In the genomic region with DNA sequence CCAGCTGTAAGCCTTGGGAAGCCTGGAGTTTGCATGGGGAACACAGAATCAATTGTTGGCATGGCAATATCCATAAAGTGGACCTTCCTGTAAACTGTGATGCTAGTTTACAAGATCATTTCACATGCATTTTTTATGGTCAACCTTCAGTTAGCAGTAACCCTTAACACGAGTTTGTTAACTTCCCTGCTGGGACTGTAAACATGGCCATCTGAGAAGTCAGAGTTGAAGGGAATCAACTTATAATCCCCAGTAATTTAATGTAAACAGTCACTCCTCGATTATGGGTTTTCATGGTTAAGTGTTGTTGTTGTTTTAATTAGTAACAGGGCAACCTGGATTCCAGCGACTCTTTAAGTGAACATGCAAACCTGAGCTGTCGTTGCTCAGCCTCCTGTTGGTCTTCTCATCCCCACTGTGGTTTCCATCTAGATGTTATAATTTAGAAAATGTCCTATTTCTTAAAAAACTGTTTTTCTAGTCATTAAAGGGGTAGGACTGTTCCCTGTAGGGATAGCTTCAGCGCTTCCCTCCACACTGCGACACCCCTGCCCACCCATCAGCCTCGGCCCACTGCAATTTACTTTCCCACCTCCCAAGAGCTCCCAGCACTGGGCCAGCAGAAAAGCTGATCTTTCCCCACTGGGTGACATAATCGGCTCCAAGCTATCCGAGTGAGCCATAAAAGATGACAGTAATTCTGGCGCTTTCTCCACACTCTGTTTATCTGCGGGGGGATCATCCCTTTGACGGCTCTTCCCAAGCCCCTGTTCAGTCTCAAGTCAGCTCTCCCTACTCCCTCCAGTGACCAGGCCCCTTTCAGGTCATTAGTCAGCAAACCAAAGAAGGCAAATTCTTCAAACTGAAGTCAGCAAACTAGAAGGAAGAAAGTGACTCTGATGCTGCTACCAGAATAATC, we compare ENCODE assay signal across 11 cellular contexts.
DNase-seq lines count a peak whose midpoint lies in the region; ATAC-seq and TF ChIP-seq lines count a peak whose summit lies in the region.
"Had no signal": no experiment of that assay in that cellular context is flagged by ENCODE, and none has a peak within 500 bp of the region (broad histone marks: within the 10 kb centered on the region; RNA-seq: fewer than 3 reads in every experiment).

No MANE protein-coding gene starts in this region.

- peak overlapping the region; percentile 95 for H3K27ac Mint-ChIP-seq in osteocyte (ENCODE audit: unreplicated experiment)

- intact Hi-C loops in esophagus squamous epithelium (cut with DNase I) = no loop called here

- H3K4me1 Mint-ChIP-seq in osteocyte (ENCODE audit: unreplicated experiment) = peaks cover 77% of the 10 kb centered on the region

- no peaks in the 10 kb centered on the region for H3K9me3 Mint-ChIP-seq in osteocyte (ENCODE audit: unreplicated experiment)

- H3K9me3 ChIP-seq in Peyer's patch = no peaks in the 10 kb centered on the region
- no peaks in the 10 kb centered on the region for H3K9me3 ChIP-seq in esophagus squamous epithelium
- H3K9me3 ChIP-seq: body of pancreas had no signal

- H3K27me3 Mint-ChIP-seq in osteocyte (ENCODE audit: unreplicated experiment) = no peaks in the 10 kb centered on the region

- ATAC-seq in foreskin keratinocyte = no peak
- no peak for ATAC-seq in GM19351 (IDR thresholded peaks at IDR 0.05; ENCODE audit: unreplicated experiment)
- ATAC-seq: body of pancreas, left lobe of liver had no signal

- no peak overlapping the region for H3K4me3 ChIP-seq in Peyer's patch
- no peak overlapping the region for H3K4me3 ChIP-seq in esophagus squamous epithelium
- H3K4me3 ChIP-seq: body of pancreas had no signal

- H3K4me3 Mint-ChIP-seq in osteocyte (ENCODE audit: unreplicated experiment) = peak overlapping the region; percentile 14

- TF ChIP-seq POLR2A in Peyer's patch (IDR thresholded peaks at IDR 0.05) (no peak), esophagus squamous epithelium (IDR thresholded peaks at IDR 0.05) (no peak)

- H3K36me3 ChIP-seq in Peyer's patch = no peaks in the 10 kb centered on the region
- peaks cover 0 to 8% (median 0%) of the 10 kb centered on the region in 3 donors for H3K36me3 ChIP-seq in esophagus squamous epithelium

- H3K27me3 ChIP-seq in Peyer's patch (no peaks in the 10 kb centered on the region), esophagus squamous epithelium (no peaks in the 10 kb centered on the region), foreskin keratinocyte (no peaks in the 10 kb centered on the region)
- H3K27me3 ChIP-seq: body of pancreas had no signal

- 50 to 65% methylated on average over 9 to 12 of the region's 12 CpGs for WGBS in esophagus squamous epithelium, 2 donors

- peaks cover 0 to 44% (median 1%) of the 10 kb centered on the region in 4 donors for H3K4me1 ChIP-seq in Peyer's patch
- H3K4me1 ChIP-seq in esophagus squamous epithelium = peaks cover 24 to 77% (median 47%) of the 10 kb centered on the region in 3 donors
- H3K4me1 ChIP-seq in foreskin keratinocyte = no peaks in the 10 kb centered on the region

- TF ChIP-seq CTCF in Peyer's patch (IDR thresholded peaks at IDR 0.05) = no peak
- TF ChIP-seq CTCF in esophagus squamous epithelium (IDR thresholded peaks at IDR 0.05) = no peak
- no peak for TF ChIP-seq CTCF in osteocyte (IDR thresholded peaks at IDR 0.05)
- no peak for TF ChIP-seq CTCF in foreskin keratinocyte (conservative IDR thresholded peaks at IDR 0.05)

- DNase-seq in AG20443 (ENCODE audit: low spot score) (peak; percentile 60), Peyer's patch (no peak), esophagus squamous epithelium (lab: John Stamatoyannopoulos, UW) (no peak), osteocyte (ENCODE audit: extremely low spot score, unreplicated experiment) (no peak), foreskin keratinocyte (no peak), cortex of kidney (lab: John Stamatoyannopoulos, UW) (no peak), NCI-H1417 treated with DMSO at 0.1 percent for 48 hours (lab: John Stamatoyannopoulos, UW) (no peak)
- DNase-seq: activated CD4-positive, alpha-beta T cell treated with anti-CD3 and anti-CD28 coated beads, Interleukin-2, amount 50 U/mL, for 1 hour; body of pancreas had no signal

- H3K27ac ChIP-seq in Peyer's patch (peak overlapping the region in 3 of 4 donors; percentile 50 to 80 (median 79)), esophagus squamous epithelium (peak overlapping the region; percentile 64 to 93 (median 86)), foreskin keratinocyte (no peak overlapping the region)

- H3K36me3 Mint-ChIP-seq in osteocyte (ENCODE audit: unreplicated experiment) = peaks cover 13% of the 10 kb centered on the region
